In genomic region chr1:234683856-234684632, GRCh38 we compare ENCODE assay signal across 8 cellular contexts.
A peak's percentile ranks its signal among the peaks of the same experiment; 100 is the strongest.
DNase-seq lines count a peak whose midpoint lies in the region; ATAC-seq, FAIRE-seq and TF ChIP-seq lines count a peak whose summit lies in the region.

No MANE protein-coding gene starts in this region.

- DNase-seq in K562 (ENCODE audit: extremely low read depth in 1 of 4, low spot score in 3 of 4) (no peak), iris pigment epithelial cell (ENCODE audit: low read depth) (peak; percentile 84), tibial artery (peak; percentile 76 to 82), NCI-H146 (lab: John Stamatoyannopoulos, UW) (no peak), midbrain (lab: John Stamatoyannopoulos, UW) (no peak)
- no peak for DNase-seq in activated CD4-positive, alpha-beta T cell treated with anti-CD3 and anti-CD28 coated beads, Interleukin-2, amount 50 U/mL, for 1 hour

- POLR2A ChIA-PET in K562 (lab: Yijun Ruan, JAX) = no interaction called here

- TF ChIP-seq CTCF in K562 (IDR thresholded peaks at IDR 0.05 in 2 of 3, conservative IDR thresholded peaks at IDR 0.05 in 1 of 3; ENCODE audit: insufficient read depth in 2 of 3, low read depth in 1 of 3, low read length in 3 of 3) = no peak
- TF ChIP-seq CTCF in tibial artery (IDR thresholded peaks at IDR 0.05) = no peak

- TF ChIP-seq POLR2A in K562 (conservative IDR thresholded peaks at IDR 0.05) = no peak

- in situ Hi-C loops in K562 (cut with MboI) = no loop called here

- WGBS in K562 (ENCODE audit: insufficient coverage, low coverage, missing lambda C conversion rate) = 55% methylated on average over 10 of the region's 10 CpGs

- no peak overlapping the region for H2AFZ ChIP-seq in K562 (ENCODE audit: low read depth, low read length)

- H3K4me2 ChIP-seq in K562 (ENCODE audit: insufficient read depth, low read length) = no peak overlapping the region

- peaks cover 7% of the 10 kb centered on the region; the same call in 1 of the 2 replicates for H3K9me3 ChIP-seq in HUES6 (ENCODE audit: control insufficient read depth, insufficient read depth, low read depth, low read length)
- no peaks in the 10 kb centered on the region for H3K9me3 ChIP-seq in K562 (replicated peaks; ENCODE audit: control insufficient read depth, insufficient read depth, low read depth, low read length)
- no peaks in the 10 kb centered on the region for H3K9me3 ChIP-seq in tibial artery

- H3K4me1 ChIP-seq in HUES6 (ENCODE audit: control insufficient read depth, insufficient read depth, low read length) (peaks cover 11% of the 10 kb centered on the region), K562 (replicated peaks in 1 of 2; ENCODE audit: control insufficient read depth in 2 of 2, insufficient read depth in 2 of 2, low read length in 2 of 2) (peaks cover 0 to 3% of the 10 kb centered on the region in 2 experiments; a peak in 1 of 5 replicates), tibial artery (peaks cover 0 to 30% (median 3%) of the 10 kb centered on the region in 4 donors)

- intact Hi-C loops in K562 (cut with micrococcal nuclease) (no loop called here), tibial artery (cut with DNase I; ENCODE audit: low total_unique reads) (no loop called here)

- H3K36me3 ChIP-seq in HUES6 (ENCODE audit: control insufficient read depth, insufficient read depth, low read length) (no peaks in the 10 kb centered on the region), K562 (ENCODE audit: control insufficient read depth, insufficient read depth, low read length) (no peaks in the 10 kb centered on the region), tibial artery (no peaks in the 10 kb centered on the region)

- peak; percentile 44; the same call in 2 of the 3 replicates for ATAC-seq in K562
- no peak for ATAC-seq in HG03469 (IDR thresholded peaks at IDR 0.05; ENCODE audit: unreplicated experiment)

- no peaks in the 10 kb centered on the region for H4K20me1 ChIP-seq in K562 (replicated peaks; ENCODE audit: control insufficient read depth, insufficient read depth, low read length)

- FAIRE-seq in K562 (lab: Jason Lieb, UNC) = no peak

- CTCF ChIA-PET in K562 (lab: Yijun Ruan, JAX; ENCODE audit: low intra/inter-chr PET ratio) = no interaction called here

- H3K4me3 ChIP-seq in HUES6 (ENCODE audit: low read depth, low read length) (no peak overlapping the region), K562 (no peak overlapping the region), tibial artery (no peak overlapping the region)

- no peak for TF ChIP-seq RAD21 in K562 (CRISPR knock-in tag; conservative IDR thresholded peaks at IDR 0.05 in 1 of 2, IDR thresholded peaks at IDR 0.05 in 1 of 2)

- no peak for TF ChIP-seq EP300 in K562 (IDR thresholded peaks at IDR 0.05; ENCODE audit: low read length)

- no peak overlapping the region for H3K9ac ChIP-seq in HUES6 (ENCODE audit: low read length)
- H3K9ac ChIP-seq in K562 (ENCODE audit: insufficient read depth in 1 of 2, low read depth in 2 of 2, low read length in 2 of 2) = no peak overlapping the region

- no peaks in the 10 kb centered on the region for H3K9me1 ChIP-seq in K562 (ENCODE audit: control insufficient read depth, insufficient read depth, low read length)

- BruUV-seq in K562 (replicated peaks; lab: Mats Ljungman, UMichigan) = no TSS peak

- no peaks in the 10 kb centered on the region for H3K27me3 ChIP-seq in HUES6 (ENCODE audit: control insufficient read depth, insufficient read depth, low read length)
- no peaks in the 10 kb centered on the region for H3K27me3 ChIP-seq in K562 (ENCODE audit: control insufficient read depth in 2 of 2, insufficient read depth in 2 of 2, low read length in 2 of 2)
- H3K27me3 ChIP-seq in tibial artery = no peaks in the 10 kb centered on the region

- peak overlapping the region; percentile 53; the same call in 1 of the 2 replicates for H3K27ac ChIP-seq in HUES6 (ENCODE audit: low read depth, low read length)
- H3K27ac ChIP-seq in K562 (ENCODE audit: extremely low read depth, low read depth, low read length) = no peak overlapping the region
- no peak overlapping the region for H3K27ac ChIP-seq in tibial artery

- no peaks in the 10 kb centered on the region for H3K79me2 ChIP-seq in K562 (ENCODE audit: control insufficient read depth, insufficient read depth, low read length)

TF ChIP-seq in K562, 482 proteins besides CTCF, POLR2A, EP300 and RAD21 (continues in another document):
- peak; percentile 95 for TF ChIP-seq CEBPB (tag; IDR thresholded peaks at IDR 0.05)
- no peak for TF ChIP-seq FOXA1 (IDR thresholded peaks at IDR 0.05; ENCODE audit: borderline replicate concordance)
- no peak for TF ChIP-seq USF1 (CRISPR knock-in tag; IDR thresholded peaks at IDR 0.05)
- no peak for TF ChIP-seq RCOR1 (IDR thresholded peaks at IDR 0.05; ENCODE audit: borderline replicate concordance in 1 of 2, low read depth in 2 of 2, low read length in 2 of 2)
- peak; percentile 55 to 78; a peak in 3 of 4 replicates for TF ChIP-seq TRIM24 (IDR thresholded peaks at IDR 0.05)
- TF ChIP-seq ZEB2 (IDR thresholded peaks at IDR 0.05) = 0 out of 2 replicates have a peak, but pooled peaks have one; percentile 49
- TF ChIP-seq JUN (IDR thresholded peaks at IDR 0.05; ENCODE audit: borderline replicate concordance, low read depth, low read length) = peak; percentile 76
- TF ChIP-seq JUN (CRISPR knock-in tag; IDR thresholded peaks at IDR 0.05; ENCODE audit: borderline replicate concordance) = no peak
- 0 out of 2 replicates have a peak, but pooled peaks have one; percentile 10 for TF ChIP-seq CBFA2T3 (IDR thresholded peaks at IDR 0.05)
- TF ChIP-seq ATF7 (IDR thresholded peaks at IDR 0.05) = peak; percentile 24; the same call in 1 of the 2 replicates
- TF ChIP-seq CBX1 (IDR thresholded peaks at IDR 0.05; ENCODE audit: low read depth) = no peak
- TF ChIP-seq GATA2 (CRISPR knock-in tag; IDR thresholded peaks at IDR 0.05) = no peak
- no peak for TF ChIP-seq ZHX1 (conservative IDR thresholded peaks at IDR 0.05; ENCODE audit: low read length)
- TF ChIP-seq BRF1 (IDR thresholded peaks at IDR 0.05; ENCODE audit: borderline replicate concordance, extremely low read depth, insufficient read length) = no peak
- no peak for TF ChIP-seq CLOCK (CRISPR knock-in tag; IDR thresholded peaks at IDR 0.05; ENCODE audit: borderline replicate concordance)
- no peak for TF ChIP-seq ZNF655 (CRISPR knock-in tag; IDR thresholded peaks at IDR 0.05)

Comparison
In these comparisons a context has a peak if more than half of its experiments do, and no peak if none do; other contexts are left out.
1. DNase-seq: peak in iris pigment epithelial cell (single experiment) and tibial artery (2 of 2); none in K562 (0 of 4), activated CD4-positive, alpha-beta T cell treated with anti-CD3 and anti-CD28 coated beads, Interleukin-2, amount 50 U/mL, for 1 hour (single experiment), NCI-H146 (single experiment) and midbrain (single experiment).